In the genomic region with DNA sequence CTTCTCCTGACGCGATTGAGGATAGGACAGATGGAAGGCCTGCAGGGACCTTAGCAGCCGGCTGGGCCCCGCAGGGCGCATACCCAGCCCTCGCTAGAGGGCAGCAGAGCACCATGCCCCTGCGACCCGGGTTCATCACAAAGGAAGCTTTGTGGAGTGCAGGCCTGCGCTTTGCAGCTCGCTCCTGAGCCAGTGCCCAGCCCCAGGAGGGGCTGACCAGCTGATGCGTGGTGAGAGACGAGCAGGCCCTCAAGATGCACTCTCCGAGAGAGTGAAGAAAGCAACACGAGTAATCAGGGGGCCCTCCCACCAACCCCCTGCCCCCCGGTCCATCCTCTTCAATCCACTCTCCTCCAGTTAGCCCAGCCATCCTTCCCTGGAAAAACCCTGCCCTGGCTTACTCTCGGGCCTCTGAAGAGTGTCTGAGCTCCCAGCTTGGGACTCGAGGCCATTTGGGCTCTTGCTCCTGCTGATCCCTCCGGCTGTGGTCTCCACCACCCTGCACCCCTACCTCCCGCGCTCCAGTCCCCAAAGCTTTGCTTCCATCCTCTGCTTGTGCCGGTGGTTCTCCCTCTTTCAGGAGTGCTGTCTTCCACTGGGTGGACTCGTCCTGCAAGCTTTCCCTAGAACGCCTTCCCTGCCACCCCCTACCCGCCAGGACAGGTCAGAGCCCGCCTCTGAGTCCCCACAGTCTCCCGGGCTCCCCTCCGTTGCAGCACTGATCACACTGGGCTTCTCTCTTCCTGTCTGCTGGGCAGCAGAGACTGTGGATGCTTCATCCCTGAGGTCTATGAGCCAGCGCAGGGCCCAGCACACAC, we compare ENCODE assay signal across 1 cellular context.
TF ChIP-seq lines count a peak whose summit lies in the region.

No MANE protein-coding gene starts in this region.

TF ChIP-seq in HepG2, 621 proteins besides CTCF, POLR2A, EP300 and RAD21 (continues in another document):
- peak; percentile 67; the same call in 1 of the 2 replicates for TF ChIP-seq YEATS4 (CRISPR knock-in tag; IDR thresholded peaks at IDR 0.05; ENCODE audit: borderline replicate concordance)
- TF ChIP-seq ZNF337 (CRISPR knock-in tag; IDR thresholded peaks at IDR 0.05; ENCODE audit: borderline replicate concordance, low read depth), result peak; percentile 57; the same call in 1 of the 2 replicates
- TF ChIP-seq PHF8 (CRISPR knock-in tag; IDR thresholded peaks at IDR 0.05), result peak; percentile 8; the same call in 1 of the 2 replicates
- TF ChIP-seq ZNF580 (CRISPR knock-in tag; IDR thresholded peaks at IDR 0.05; ENCODE audit: borderline replicate concordance, low read depth), result peak; percentile 84; the same call in 1 of the 2 replicates
- TF ChIP-seq NFIC (IDR thresholded peaks at IDR 0.05; ENCODE audit: low read length), result no peak
- TF ChIP-seq ZBTB14 (CRISPR knock-in tag; IDR thresholded peaks at IDR 0.05), result peak; percentile 32; the same call in 1 of the 2 replicates
- no peak for TF ChIP-seq ZNF777 (CRISPR knock-in tag; IDR thresholded peaks at IDR 0.05)
- TF ChIP-seq HOXA5 (CRISPR knock-in tag; IDR thresholded peaks at IDR 0.05), result peak; percentile 81; the same call in 1 of the 2 replicates
- no peak for TF ChIP-seq PITX1 (CRISPR knock-in tag; IDR thresholded peaks at IDR 0.05)
- TF ChIP-seq, protein P1, sequence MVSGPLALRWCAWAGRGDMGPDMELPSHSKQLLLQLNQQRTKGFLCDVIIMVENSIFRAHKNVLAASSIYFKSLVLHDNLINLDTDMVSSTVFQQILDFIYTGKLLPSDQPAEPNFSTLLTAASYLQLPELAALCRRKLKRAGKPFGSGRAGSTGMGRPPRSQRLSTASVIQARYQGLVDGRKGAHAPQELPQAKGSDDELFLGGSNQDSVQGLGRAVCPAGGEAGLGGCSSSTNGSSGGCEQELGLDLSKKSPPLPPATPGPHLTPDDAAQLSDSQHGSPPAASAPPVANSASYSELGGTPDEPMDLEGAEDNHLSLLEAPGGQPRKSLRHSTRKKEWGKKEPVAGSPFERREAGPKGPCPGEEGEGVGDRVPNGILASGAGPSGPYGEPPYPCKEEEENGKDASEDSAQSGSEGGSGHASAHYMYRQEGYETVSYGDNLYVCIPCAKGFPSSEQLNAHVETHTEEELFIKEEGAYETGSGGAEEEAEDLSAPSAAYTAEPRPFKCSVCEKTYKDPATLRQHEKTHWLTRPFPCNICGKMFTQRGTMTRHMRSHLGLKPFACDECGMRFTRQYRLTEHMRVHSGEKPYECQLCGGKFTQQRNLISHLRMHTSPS (CRISPR knock-in tag; IDR thresholded peaks at IDR 0.05; ENCODE audit: low read depth), result 0 out of 2 replicates have a peak, but pooled peaks have one; percentile 27
- TF ChIP-seq KLF6 (CRISPR knock-in tag; IDR thresholded peaks at IDR 0.05), result no peak
- TF ChIP-seq, protein P2, sequence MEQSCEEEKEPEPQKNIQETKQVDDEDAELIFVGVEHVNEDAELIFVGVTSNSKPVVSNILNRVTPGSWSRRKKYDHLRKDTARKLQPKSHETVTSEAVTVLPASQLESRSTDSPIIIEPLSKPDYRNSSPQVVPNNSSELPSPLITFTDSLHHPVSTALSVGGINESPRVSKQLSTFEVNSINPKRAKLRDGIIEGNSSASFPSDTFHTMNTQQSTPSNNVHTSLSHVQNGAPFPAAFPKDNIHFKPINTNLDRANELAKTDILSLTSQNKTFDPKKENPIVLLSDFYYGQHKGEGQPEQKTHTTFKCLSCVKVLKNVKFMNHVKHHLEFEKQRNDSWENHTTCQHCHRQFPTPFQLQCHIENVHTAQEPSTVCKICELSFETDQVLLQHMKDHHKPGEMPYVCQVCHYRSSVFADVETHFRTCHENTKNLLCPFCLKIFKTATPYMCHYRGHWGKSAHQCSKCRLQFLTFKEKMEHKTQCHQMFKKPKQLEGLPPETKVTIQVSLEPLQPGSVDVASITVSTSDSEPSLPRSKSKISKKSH (CRISPR knock-in tag; IDR thresholded peaks at IDR 0.05; ENCODE audit: borderline replicate concordance), result peak; percentile 22; the same call in 1 of the 2 replicates
- TF ChIP-seq ZNF781 (CRISPR knock-in tag; IDR thresholded peaks at IDR 0.05; ENCODE audit: borderline replicate concordance, not compliant biosample characterization), result no peak
- peak; percentile 61; the same call in 1 of the 2 replicates for TF ChIP-seq SOX5 (CRISPR knock-in tag; IDR thresholded peaks at IDR 0.05; ENCODE audit: borderline replicate concordance)
- no peak for TF ChIP-seq POLR2AphosphoS5 (IDR thresholded peaks at IDR 0.05; ENCODE audit: low read depth, low read length)
- peak; percentile 71; the same call in 1 of the 2 replicates for TF ChIP-seq ISL2 (CRISPR knock-in tag; IDR thresholded peaks at IDR 0.05)
- TF ChIP-seq NFKBIZ (CRISPR knock-in tag; IDR thresholded peaks at IDR 0.05), result 0 out of 2 replicates have a peak, but pooled peaks have one; percentile 27
- peak; percentile 79 for TF ChIP-seq TEAD3 (CRISPR knock-in tag; optimal IDR thresholded peaks at IDR 0.05; ENCODE audit: borderline replicate concordance)
- no peak for TF ChIP-seq HNF1A (IDR thresholded peaks at IDR 0.05; ENCODE audit: low read depth)
- no peak; the same call in 1 of the 2 replicates for TF ChIP-seq HNF1A (CRISPR knock-in tag; IDR thresholded peaks at IDR 0.05; ENCODE audit: borderline replicate concordance)
- TF ChIP-seq CHCHD3 (CRISPR knock-in tag; IDR thresholded peaks at IDR 0.05), result no peak
- 0 out of 2 replicates have a peak, but pooled peaks have one; percentile 50 for TF ChIP-seq ZNF792 (CRISPR knock-in tag; IDR thresholded peaks at IDR 0.05)
- TF ChIP-seq MEIS1 (CRISPR knock-in tag; IDR thresholded peaks at IDR 0.05; ENCODE audit: borderline replicate concordance), result 0 out of 2 replicates have a peak, but pooled peaks have one; percentile 45
- 0 out of 2 replicates have a peak, but pooled peaks have one; percentile 30 for TF ChIP-seq ZNF256 (CRISPR knock-in tag; conservative IDR thresholded peaks at IDR 0.05)
- peak; percentile 42; the same call in 1 of the 2 replicates for TF ChIP-seq MIER3 (CRISPR knock-in tag; IDR thresholded peaks at IDR 0.05; ENCODE audit: borderline replicate concordance)
- 0 out of 2 replicates have a peak, but pooled peaks have one; percentile 42 for TF ChIP-seq RELA (CRISPR knock-in tag; IDR thresholded peaks at IDR 0.05)
- 0 out of 2 replicates have a peak, but pooled peaks have one; percentile 78 for TF ChIP-seq ZBTB26 (CRISPR knock-in tag; IDR thresholded peaks at IDR 0.05; ENCODE audit: borderline replicate concordance)
- TF ChIP-seq, protein P3, sequence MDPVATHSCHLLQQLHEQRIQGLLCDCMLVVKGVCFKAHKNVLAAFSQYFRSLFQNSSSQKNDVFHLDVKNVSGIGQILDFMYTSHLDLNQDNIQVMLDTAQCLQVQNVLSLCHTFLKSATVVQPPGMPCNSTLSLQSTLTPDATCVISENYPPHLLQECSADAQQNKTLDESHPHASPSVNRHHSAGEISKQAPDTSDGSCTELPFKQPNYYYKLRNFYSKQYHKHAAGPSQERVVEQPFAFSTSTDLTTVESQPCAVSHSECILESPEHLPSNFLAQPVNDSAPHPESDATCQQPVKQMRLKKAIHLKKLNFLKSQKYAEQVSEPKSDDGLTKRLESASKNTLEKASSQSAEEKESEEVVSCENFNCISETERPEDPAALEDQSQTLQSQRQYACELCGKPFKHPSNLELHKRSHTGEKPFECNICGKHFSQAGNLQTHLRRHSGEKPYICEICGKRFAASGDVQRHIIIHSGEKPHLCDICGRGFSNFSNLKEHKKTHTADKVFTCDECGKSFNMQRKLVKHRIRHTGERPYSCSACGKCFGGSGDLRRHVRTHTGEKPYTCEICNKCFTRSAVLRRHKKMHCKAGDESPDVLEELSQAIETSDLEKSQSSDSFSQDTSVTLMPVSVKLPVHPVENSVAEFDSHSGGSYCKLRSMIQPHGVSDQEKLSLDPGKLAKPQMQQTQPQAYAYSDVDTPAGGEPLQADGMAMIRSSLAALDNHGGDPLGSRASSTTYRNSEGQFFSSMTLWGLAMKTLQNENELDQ (CRISPR knock-in tag; IDR thresholded peaks at IDR 0.05; ENCODE audit: borderline replicate concordance), result no peak
- TF ChIP-seq ZNF740 (CRISPR knock-in tag; IDR thresholded peaks at IDR 0.05), result peak; percentile 65; the same call in 1 of the 2 replicates
- TF ChIP-seq FOXA3 (CRISPR knock-in tag; IDR thresholded peaks at IDR 0.05), result peak; percentile 70
- TF ChIP-seq GZF1 (CRISPR knock-in tag; IDR thresholded peaks at IDR 0.05), result 0 out of 2 replicates have a peak, but pooled peaks have one; percentile 67
- 0 out of 2 replicates have a peak, but pooled peaks have one; percentile 47 for TF ChIP-seq ZFP37 (CRISPR knock-in tag; IDR thresholded peaks at IDR 0.05; ENCODE audit: borderline replicate concordance)
- TF ChIP-seq RBAK (CRISPR knock-in tag; IDR thresholded peaks at IDR 0.05), result peak; percentile 88
- no peak for TF ChIP-seq ZNF7 (CRISPR knock-in tag; IDR thresholded peaks at IDR 0.05)
- peak; percentile 55; the same call in 1 of the 2 replicates for TF ChIP-seq FOXJ3 (CRISPR knock-in tag; IDR thresholded peaks at IDR 0.05; ENCODE audit: borderline replicate concordance)
- TF ChIP-seq RXRB (CRISPR knock-in tag; IDR thresholded peaks at IDR 0.05; ENCODE audit: borderline replicate concordance), result peak; percentile 66; the same call in 1 of the 2 replicates
- peak; percentile 66; the same call in 1 of the 2 replicates for TF ChIP-seq ZNF747 (CRISPR knock-in tag; IDR thresholded peaks at IDR 0.05; ENCODE audit: borderline replicate concordance)
- TF ChIP-seq THAP11 (CRISPR knock-in tag; IDR thresholded peaks at IDR 0.05), result peak; percentile 63
- peak; percentile 35 for TF ChIP-seq RARA (CRISPR knock-in tag; IDR thresholded peaks at IDR 0.05)
- TF ChIP-seq, protein P4, sequence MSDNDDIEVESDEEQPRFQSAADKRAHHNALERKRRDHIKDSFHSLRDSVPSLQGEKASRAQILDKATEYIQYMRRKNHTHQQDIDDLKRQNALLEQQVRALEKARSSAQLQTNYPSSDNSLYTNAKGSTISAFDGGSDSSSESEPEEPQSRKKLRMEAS (IDR thresholded peaks at IDR 0.05), result peak; percentile 61; the same call in 1 of the 2 replicates
- TF ChIP-seq ZNF543 (CRISPR knock-in tag; IDR thresholded peaks at IDR 0.05), result no peak; the same call in 1 of the 2 replicates
- TF ChIP-seq RBM39 (IDR thresholded peaks at IDR 0.05; ENCODE audit: low read depth, low read length, poor library complexity, severe bottlenecking), result peak; percentile 87
- peak; percentile 64; the same call in 1 of the 2 replicates for TF ChIP-seq ETV5 (CRISPR knock-in tag; IDR thresholded peaks at IDR 0.05; ENCODE audit: borderline replicate concordance)
- TF ChIP-seq HMG20B (CRISPR knock-in tag; conservative IDR thresholded peaks at IDR 0.05), result 0 out of 2 replicates have a peak, but pooled peaks have one; percentile 46
- TF ChIP-seq EED (CRISPR knock-in tag; IDR thresholded peaks at IDR 0.05), result peak; percentile 58; the same call in 1 of the 2 replicates
- peak; percentile 65 for TF ChIP-seq FOSL2 (CRISPR knock-in tag; IDR thresholded peaks at IDR 0.05)
- TF ChIP-seq ZNF232 (CRISPR knock-in tag; IDR thresholded peaks at IDR 0.05; ENCODE audit: borderline replicate concordance), result peak; percentile 69; the same call in 1 of the 2 replicates
- TF ChIP-seq U2AF2 (IDR thresholded peaks at IDR 0.05; ENCODE audit: low read depth, low read length), result no peak
- TF ChIP-seq HDAC1 (CRISPR knock-in tag; IDR thresholded peaks at IDR 0.05), result no peak
- TF ChIP-seq SIX4 (CRISPR knock-in tag; IDR thresholded peaks at IDR 0.05), result 0 out of 2 replicates have a peak, but pooled peaks have one; percentile 62
- TF ChIP-seq ZNF674 (CRISPR knock-in tag; IDR thresholded peaks at IDR 0.05; ENCODE audit: low read depth), result no peak
